ENCODE assay signal across 21 cellular contexts in the genomic region with DNA sequence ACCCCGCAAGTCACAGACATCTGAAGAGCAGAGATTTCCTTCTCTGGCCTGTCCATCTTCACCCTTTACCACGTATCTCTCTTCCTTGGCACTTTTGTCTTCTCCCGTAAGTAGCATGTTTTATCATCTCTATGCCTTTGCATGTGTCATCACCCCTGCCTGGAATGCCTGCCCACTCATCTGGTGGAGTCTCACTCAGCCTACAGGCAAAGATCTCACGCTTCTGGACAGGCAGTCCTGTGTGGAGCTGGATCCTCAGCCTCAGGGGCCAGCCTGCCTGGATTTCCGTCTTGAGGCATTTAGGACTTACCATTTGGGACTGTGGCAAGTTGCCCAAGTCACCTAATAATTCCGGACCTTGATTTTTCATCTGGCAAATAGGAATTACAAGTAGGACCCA.
"Had no signal": no experiment of that assay in that cellular context is flagged by ENCODE, and none has a peak within 500 bp of the region (broad histone marks: within the 10 kb centered on the region; RNA-seq: fewer than 3 reads in every experiment).

No MANE protein-coding gene starts in this region.

- ATAC-seq: activated CD8-positive, alpha-beta T cell treated with anti-CD3 and anti-CD28 coated beads, Interleukin-2, amount 10 ng/mL, durations not matched to agents 7 days and 5 days; body of pancreas; esophagus mucosa; naive thymus-derived CD8-positive, alpha-beta T cell; pancreas; right lobe of liver; stimulated activated naive CD8-positive, alpha-beta T cell treated with anti-CD3 and anti-CD28 coated beads, Interleukin-15, amount 100 ng/mL, for 72 hours had no signal

- H3K4me1 ChIP-seq: body of pancreas, pancreas, right lobe of liver had no signal

- H3K27ac ChIP-seq: body of pancreas, coronary artery, pancreas, right lobe of liver had no signal

- H3K9me3 ChIP-seq: body of pancreas, pancreas, right lobe of liver had no signal

- DNase-seq: activated CD4-positive, alpha-beta T cell treated with anti-CD3 and anti-CD28 coated beads for 48 hours; activated CD4-positive, CD25-positive, alpha-beta regulatory T cell; activated CD8-positive, alpha-beta T cell treated with anti-CD3 and anti-CD28 coated beads, Interleukin-2, amount 10 ng/mL, durations not matched to agents 7 days and 5 days; activated naive CD4-positive, alpha-beta T cell treated with Interleukin-2 at 50 U/mL for 16 hours; activated naive CD8-positive, alpha-beta T cell treated with anti-CD3 and anti-CD28 coated beads, Interleukin-2, amount 10 ng/mL, durations not matched to agents 7 days and 5 days; activated T-cell treated with anti-CD3 and anti-CD28 coated beads, Interleukin-2, amount 50 U/mL, for 24 hours; amygdala; body of pancreas; effector CD4-positive, alpha-beta T cell; left cardiac atrium; mesendoderm; naive thymus-derived CD8-positive, alpha-beta T cell; pancreas; right lobe of liver; small intestine; stimulated activated CD4-positive, alpha-beta T cell treated with anti-CD3 and anti-CD28 coated beads, Interleukin-15, amount 100 ng/mL, for 24 hours; stimulated activated CD4-positive, alpha-beta T cell treated with anti-CD3 and anti-CD28 coated beads, Interleukin-2, amount 100 ng/mL, for 48 hours; stimulated activated naive CD8-positive, alpha-beta T cell treated with anti-CD3 and anti-CD28 coated beads, Interleukin-15, amount 100 ng/mL, for 72 hours; T1000 had no signal

- H3K4me3 ChIP-seq: body of pancreas, coronary artery, pancreas, right lobe of liver had no signal

- H3K27me3 ChIP-seq: body of pancreas, pancreas, right lobe of liver had no signal

- H3K36me3 ChIP-seq: pancreas, right lobe of liver had no signal
